Comparison of ENCODE assay signal across 8 cellular contexts in the genomic region with DNA sequence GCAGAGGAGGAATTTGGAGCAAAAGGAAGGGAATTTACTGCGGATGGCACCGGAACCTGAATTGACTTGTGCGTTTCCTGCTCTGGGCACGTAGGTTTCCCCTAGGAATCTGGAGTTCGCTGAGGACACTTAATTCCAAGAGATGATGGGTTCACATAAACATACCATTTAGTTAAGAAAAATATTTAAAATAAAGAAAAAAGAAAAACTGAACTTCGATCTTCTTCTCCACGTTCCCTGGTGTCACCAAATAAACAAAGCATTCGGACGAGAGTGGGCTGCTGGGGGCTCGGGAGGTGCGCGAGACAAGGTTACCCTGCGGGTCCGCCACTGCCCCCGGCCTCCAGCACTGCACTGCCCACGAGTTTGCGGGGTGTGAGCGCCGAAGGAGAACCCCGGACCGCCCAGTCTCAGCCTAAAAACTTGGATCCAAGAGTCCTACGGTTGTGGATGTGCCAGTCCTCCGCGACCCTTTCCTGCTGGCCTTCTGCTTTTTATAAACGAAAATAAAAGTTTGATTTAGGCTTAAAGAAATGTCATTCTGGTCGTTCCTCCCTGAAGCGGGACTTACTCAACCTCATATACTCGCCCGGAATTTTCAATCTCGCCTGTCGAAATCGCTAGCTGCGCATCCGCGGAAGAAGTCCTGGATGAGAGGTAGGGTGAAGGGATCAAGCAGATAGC. TPM values are rescaled to one million over a fixed set of nuclear protein-coding genes. Genes with fewer than 3 reads are reported as not detected.
DNase-seq lines count a peak whose midpoint lies in the region; ATAC-seq, FAIRE-seq and TF ChIP-seq lines count a peak whose summit lies in the region.

No MANE protein-coding gene starts in this region.

- peak; percentile 44 for DNase-seq in D341Med (ENCODE audit: low spot score)
- no peak for DNase-seq in K562 (ENCODE audit: extremely low read depth in 1 of 4, low spot score in 3 of 4)
- peak in 1 of 2 donors; percentile 84 for DNase-seq in lower leg skin (ENCODE audit: low spot score in 2 of 2)
- no peak for DNase-seq in SKM-1 (lab: John Stamatoyannopoulos, UW; ENCODE audit: unreplicated experiment)

- intact Hi-C loops in K562 (cut with micrococcal nuclease) (loop anchor here (5.0 to 10.0 kb wide), 3 partner anchors 37 to 457 kb away; partner anchors contain the start of gene MLLT10), lower leg skin (cut with DNase I; ENCODE audit: low total_unique reads) (loop anchor here (5.0 to 10.0 kb wide), 2 partner anchors 210 to 457 kb away; no protein-coding TSS in a partner anchor)

- H3K9me3 ChIP-seq in K562 (replicated peaks; ENCODE audit: control insufficient read depth, insufficient read depth, low read depth, low read length) = no peaks in the 10 kb centered on the region; the same call in 1 of the 2 replicates

- H3K27ac ChIP-seq in K562 (ENCODE audit: extremely low read depth, low read depth, low read length) = no peak overlapping the region
- H3K27ac ChIP-seq in urinary bladder (ENCODE audit: low read depth) = no peak overlapping the region

- no peaks in the 10 kb centered on the region for H4K20me1 ChIP-seq in K562 (replicated peaks; ENCODE audit: control insufficient read depth, insufficient read depth, low read length)

- peak overlapping the region; percentile 93 for H2AFZ ChIP-seq in K562 (ENCODE audit: low read depth, low read length)

- no peaks in the 10 kb centered on the region for H3K79me2 ChIP-seq in K562 (ENCODE audit: control insufficient read depth, insufficient read depth, low read length)

- H3K4me2 ChIP-seq in K562 (ENCODE audit: insufficient read depth, low read length) = peak overlapping the region; percentile 95

- WGBS in K562 (ENCODE audit: insufficient coverage, low coverage, missing lambda C conversion rate) = 39% methylated on average over 35 of the region's 35 CpGs
- 0 to 1% methylated on average over 35 of the region's 35 CpGs for WGBS in lower leg skin, 2 donors
- under 1% methylated on average over 35 of the region's 35 CpGs for WGBS in urinary bladder

- in situ Hi-C loops in K562 (cut with MboI) = loop anchor here (25.0 kb wide), 1 partner anchor 442 kb away; no protein-coding TSS in a partner anchor

- H3K4me3 ChIP-seq in K562 = peak overlapping the region; percentile 71
- peak overlapping the region; percentile 58 for H3K4me3 ChIP-seq in lower leg skin (ENCODE audit: low read depth, poor library complexity, severe bottlenecking)
- peak overlapping the region; percentile 73 for H3K4me3 ChIP-seq in urinary bladder (ENCODE audit: low read depth, low read length)

- no peaks in the 10 kb centered on the region for H3K36me3 ChIP-seq in K562 (ENCODE audit: control insufficient read depth, insufficient read depth, low read length)
- H3K36me3 ChIP-seq in urinary bladder (ENCODE audit: insufficient read depth) = no peaks in the 10 kb centered on the region

- CTCF ChIA-PET in K562 (lab: Yijun Ruan, JAX; ENCODE audit: low intra/inter-chr PET ratio) = interaction anchor here (0.7 to 2.8 kb wide), 3 partner anchors 237 to 475 kb away, joined by 3 to 15 read pairs (median 4); no protein-coding TSS in a partner anchor

- POLR2A ChIA-PET in K562 (lab: Yijun Ruan, JAX) = interaction anchor here (0.6 to 1.2 kb wide), 5 partner anchors 31 to 1386 kb away, joined by 3 to 4 read pairs (median 3); partner anchors contain the start of gene SKIDA1

- no peaks in the 10 kb centered on the region for H3K9me1 ChIP-seq in K562 (ENCODE audit: control insufficient read depth, insufficient read depth, low read length)

- H3K27me3 ChIP-seq in K562 (ENCODE audit: control insufficient read depth in 2 of 2, insufficient read depth in 2 of 2, low read length in 2 of 2) = no peaks in the 10 kb centered on the region

- peak overlapping the region; percentile 72 to 94; a peak in 3 of 4 replicates for H3K9ac ChIP-seq in K562 (ENCODE audit: insufficient read depth in 1 of 2, low read depth in 2 of 2, low read length in 2 of 2)

- BruUV-seq in K562 (replicated peaks; lab: Mats Ljungman, UMichigan) = TSS peak; percentile 48

- ATAC-seq in HG03135 (IDR thresholded peaks at IDR 0.05; ENCODE audit: unreplicated experiment) = peak; percentile 1
- no peak for ATAC-seq in K562
- ATAC-seq in HG02981 (IDR thresholded peaks at IDR 0.05; ENCODE audit: unreplicated experiment) = no peak
- ATAC-seq in HG02970 (IDR thresholded peaks at IDR 0.05; ENCODE audit: low FRiP score, unreplicated experiment) = no peak

- TF ChIP-seq RAD21 in K562 (CRISPR knock-in tag; conservative IDR thresholded peaks at IDR 0.05 in 1 of 2, IDR thresholded peaks at IDR 0.05 in 1 of 2) = no peak

- H3K4me1 ChIP-seq in K562 (replicated peaks in 1 of 2; ENCODE audit: control insufficient read depth in 2 of 2, insufficient read depth in 2 of 2, low read length in 2 of 2) (peaks cover 0 to 38% of the 10 kb centered on the region in 2 experiments; a peak in 2 of 5 replicates), urinary bladder (ENCODE audit: insufficient read depth) (no peaks in the 10 kb centered on the region)

- no peak for TF ChIP-seq CTCF in K562 (IDR thresholded peaks at IDR 0.05 in 2 of 3, conservative IDR thresholded peaks at IDR 0.05 in 1 of 3; ENCODE audit: insufficient read depth in 2 of 3, low read depth in 1 of 3, low read length in 3 of 3)
- no peak for TF ChIP-seq CTCF in lower leg skin (IDR thresholded peaks at IDR 0.05)

- no peak for FAIRE-seq in K562 (lab: Jason Lieb, UNC)

- no peak for TF ChIP-seq EP300 in K562 (IDR thresholded peaks at IDR 0.05; ENCODE audit: low read length)

- TF ChIP-seq POLR2A in K562 (conservative IDR thresholded peaks at IDR 0.05) (no peak), lower leg skin (IDR thresholded peaks at IDR 0.05) (no peak)

TF ChIP-seq in K562, 482 proteins besides CTCF, POLR2A, EP300 and RAD21 (continues in another document):
- TF ChIP-seq MBD1 (CRISPR knock-in tag; IDR thresholded peaks at IDR 0.05) = peak; percentile 92; the same call in 1 of the 2 replicates
- no peak for TF ChIP-seq TAF1 (IDR thresholded peaks at IDR 0.05; ENCODE audit: control insufficient read depth, extremely low read depth, insufficient read depth, low read length, severe bottlenecking)
- TF ChIP-seq KDM1A (IDR thresholded peaks at IDR 0.05) = no peak

RNA-seq across cellular contexts. Expression of gene SKIDA1, which starts 30.3 kb away (rescaled TPM):
- total RNA-seq in K562 (2011; cell fraction: chromatin; rRNA removed; ENCODE audit: low replicate concordance) = 0.44 and 0.51 TPM in 2 replicates
- total RNA-seq in K562 (2011; cell fraction: nucleolus; rRNA removed) = 0.26 and 0.50 TPM in 2 replicates
- total RNA-seq in K562 (2011; cell fraction: nucleoplasm; rRNA removed) = 0.38 and 0.51 TPM in 2 replicates
- total RNA-seq in K562 (2014; rRNA removed) (0.09 and 0.24 TPM in 2 replicates), K562 (2014; rRNA removed; fragmentation: Illumina TruSeq; extraction: Trizol) (0.18 and 0.45 TPM in 2 replicates), K562 (2015; rRNA removed; fragmentation: Illumina TruSeq; extraction: Trizol) (0.36 and 0.49 TPM in 2 replicates), K562 (2021) (0.42 and 1.0 TPM in 2 replicates), lower leg skin (1 to 10 TPM in 2 of 4 donors, under 1 TPM in 2; 0.38 to 1.4 (median 0.96) TPM), urinary bladder (5.0 TPM)
- polyA plus RNA-seq in K562 (2011; rRNA removed) (0.34 and 1.1 TPM in 2 replicates), K562 (2014; fragmentation: Illumina TruSeq; extraction: Trizol) (0.35 and 0.59 TPM in 2 replicates), K562 (2014; fragmentation: Nextera tagmentation; extraction: Ambion mirVana) (under 1 TPM; 0.76 to 0.77 TPM), K562 (2014; rRNA removed) (0.05 and 1.4 TPM in 2 replicates), urinary bladder (0.61 TPM)
- 0.06 and 0.18 TPM in 2 replicates for polyA plus RNA-seq in K562 (2011; cell fraction: cytosol; rRNA removed)
- 0.47 and 1.4 TPM in 2 replicates for polyA plus RNA-seq in K562 (2011; cell fraction: nucleus; rRNA removed)
- 0.25 and 0.42 TPM in 2 replicates for polyA plus RNA-seq in K562 (2012)
- polyA minus RNA-seq in K562 (2011; rRNA and poly(A)+ RNA removed) = 0.18 and 0.35 TPM in 2 replicates
- 1.1 TPM in 1 of 2 replicates, not detected in the other for polyA minus RNA-seq in K562 (2011; cell fraction: cytosol; rRNA and poly(A)+ RNA removed)
- polyA minus RNA-seq in K562 (2011; cell fraction: nucleus; rRNA and poly(A)+ RNA removed) = 0.22 and 0.40 TPM in 2 replicates

RNA-seq across cellular contexts. Expression of gene MLLT10, which starts 38.9 kb away (rescaled TPM):
- 203 and 284 TPM in 2 replicates for total RNA-seq in K562 (2011; cell fraction: chromatin; rRNA removed; ENCODE audit: low replicate concordance)
- 117 and 140 TPM in 2 replicates for total RNA-seq in K562 (2011; cell fraction: nucleolus; rRNA removed)
- total RNA-seq in K562 (2011; cell fraction: nucleoplasm; rRNA removed) = 136 and 162 TPM in 2 replicates
- total RNA-seq in K562 (2014; rRNA removed) (65.3 and 69.9 TPM in 2 replicates), K562 (2014; rRNA removed; fragmentation: Illumina TruSeq; extraction: Trizol) (58.5 and 59.7 TPM in 2 replicates), K562 (2015; rRNA removed; fragmentation: Illumina TruSeq; extraction: Trizol) (50.9 and 60.2 TPM in 2 replicates), K562 (2021) (58.7 and 64.2 TPM in 2 replicates), lower leg skin (100 to 1,000 TPM in 1 of 4 donors, 10 to 100 TPM in 3; 42.8 to 283 (median 48.5) TPM), urinary bladder (109 TPM)
- polyA plus RNA-seq in K562 (2011; rRNA removed) (81.4 and 91.1 TPM in 2 replicates), K562 (2014; fragmentation: Illumina TruSeq; extraction: Trizol) (58.4 and 65.2 TPM in 2 replicates), K562 (2014; fragmentation: Nextera tagmentation; extraction: Ambion mirVana) (10 to 100 TPM; 18.8 to 25.8 TPM), K562 (2014; rRNA removed) (55.5 and 73.7 TPM in 2 replicates), urinary bladder (36.6 TPM)
- 46.9 and 65.5 TPM in 2 replicates for polyA plus RNA-seq in K562 (2011; cell fraction: cytosol; rRNA removed)
- polyA plus RNA-seq in K562 (2011; cell fraction: nucleus; rRNA removed) = 106 and 111 TPM in 2 replicates
- 41.9 and 61.1 TPM in 2 replicates for polyA plus RNA-seq in K562 (2012)
- polyA minus RNA-seq in K562 (2011; rRNA and poly(A)+ RNA removed) = 118 and 129 TPM in 2 replicates
- polyA minus RNA-seq in K562 (2011; cell fraction: cytosol; rRNA and poly(A)+ RNA removed) = 14.8 and 32.9 TPM in 2 replicates
- polyA minus RNA-seq in K562 (2011; cell fraction: nucleus; rRNA and poly(A)+ RNA removed) = 104 and 111 TPM in 2 replicates
